ENCODE assay signal across 29 cellular contexts in the genomic region with DNA sequence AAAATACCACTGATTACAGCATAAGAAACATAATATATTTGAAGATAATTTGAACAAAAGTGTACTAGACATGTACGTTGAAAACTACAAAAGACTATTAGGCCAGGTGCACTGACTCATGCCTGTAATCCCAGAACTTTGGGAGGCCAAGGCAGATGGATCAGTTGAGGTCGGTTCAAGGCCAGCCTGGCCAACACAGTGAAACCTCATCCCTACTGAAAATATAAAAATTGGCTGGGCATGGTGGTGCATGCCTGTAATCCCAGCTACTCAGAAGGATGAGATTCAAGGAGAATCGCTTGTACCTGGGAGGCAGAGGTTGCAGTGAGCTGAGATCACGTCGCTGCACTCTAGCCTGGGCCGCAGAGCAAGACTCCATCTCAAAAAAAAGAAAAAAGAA.
"Had no signal": no experiment of that assay in that cellular context is flagged by ENCODE, and none has a peak within 500 bp of the region (broad histone marks: within the 10 kb centered on the region; RNA-seq: fewer than 3 reads in every experiment).

No MANE protein-coding gene starts in this region.

- H3K4me3 ChIP-seq: ascending aorta, breast epithelium, cardiac muscle cell, colonic mucosa, esophagus squamous epithelium, gastroesophageal sphincter, heart right ventricle had no signal

- FAIRE-seq: endothelial cell of umbilical vein had no signal

- H3K9me3 ChIP-seq: ascending aorta, breast epithelium, colonic mucosa, esophagus squamous epithelium, gastroesophageal sphincter had no signal

- DNase-seq: activated CD4-positive, alpha-beta memory T cell treated with anti-CD3 and anti-CD28 coated beads for 36 hours; activated CD4-positive, alpha-beta T cell treated with anti-CD3 and anti-CD28 coated beads for 36 hours; activated CD4-positive, alpha-beta T cell treated with anti-CD3 and anti-CD28 coated beads, Interleukin-2, amount 10 ng/mL, durations not matched to agents 24 days and 14 days; activated CD4-positive, CD25-positive, alpha-beta regulatory T cell; activated CD4-positive, CD25-positive, alpha-beta regulatory T cell treated with anti-CD3 and anti-CD28 coated beads, Interleukin-2, amount 50 U/mL, for 72 hours; activated CD8-positive, alpha-beta memory T cell treated with anti-CD3 and anti-CD28 coated beads, Interleukin-2, amount 10 ng/mL, durations not matched to agents 7 days and 5 days; activated CD8-positive, alpha-beta memory T cell treated with anti-CD3 and anti-CD28 coated beads, Interleukin-2, amount 50 U/mL, for 4 hours; activated CD8-positive, alpha-beta T cell treated with anti-CD3 and anti-CD28 coated beads, Interleukin-2, amount 10 ng/mL, durations not matched to agents 7 days and 5 days; activated effector memory CD4-positive, alpha-beta T cell treated with anti-CD3 and anti-CD28 coated beads, Interleukin-2, amount 50 U/mL, for 16 hours; activated naive CD4-positive, alpha-beta T cell treated with anti-CD3 and anti-CD28 coated beads, Interleukin-2, amount 10 ng/mL, durations not matched to agents 7 days and 5 days; activated naive CD8-positive, alpha-beta T cell treated with anti-CD3 and anti-CD28 coated beads, Interleukin-2, amount 10 ng/mL, durations not matched to agents 7 days and 5 days; activated T-cell treated with anti-CD3 and anti-CD28 coated beads, Interleukin-2, amount 50 U/mL, for 1 hour; activated T-cell treated with anti-CD3 and anti-CD28 coated beads, Interleukin-2, amount 50 U/mL, for 48 hours; central memory CD4-positive, alpha-beta T cell; cerebellar nuclear complex; colonic mucosa; effector CD8-positive, alpha-beta T cell; esophagus squamous epithelium; foreskin melanocyte; heart right ventricle; T-helper 17 cell; T1000 had no signal

- H3K36me3 ChIP-seq: ascending aorta, breast epithelium, cardiac muscle cell, colonic mucosa, esophagus squamous epithelium, gastroesophageal sphincter, heart right ventricle had no signal

- H3K4me1 ChIP-seq: ascending aorta, breast epithelium, colonic mucosa, esophagus squamous epithelium, gastroesophageal sphincter, heart right ventricle had no signal

- ATAC-seq: activated CD4-positive, alpha-beta T cell treated with anti-CD3 and anti-CD28 coated beads for 36 hours; activated CD8-positive, alpha-beta memory T cell treated with anti-CD3 and anti-CD28 coated beads, Interleukin-2, amount 10 ng/mL, durations not matched to agents 7 days and 5 days; activated CD8-positive, alpha-beta T cell treated with anti-CD3 and anti-CD28 coated beads, Interleukin-2, amount 10 ng/mL, durations not matched to agents 7 days and 5 days; activated naive CD4-positive, alpha-beta T cell treated with anti-CD3 and anti-CD28 coated beads, Interleukin-2, amount 50 U/mL, for 72 hours; gastroesophageal sphincter; heart right ventricle; T-helper 17 cell had no signal

- H3K27ac ChIP-seq: ascending aorta, breast epithelium, cardiac muscle cell, colonic mucosa, epithelial cell of prostate, esophagus squamous epithelium, gastroesophageal sphincter, heart right ventricle had no signal

- H3K27me3 ChIP-seq: ascending aorta, breast epithelium, cardiac muscle cell, colonic mucosa, gastroesophageal sphincter, heart right ventricle had no signal
